Comparison of ENCODE assay signal across 1 cellular context in the genomic region with DNA sequence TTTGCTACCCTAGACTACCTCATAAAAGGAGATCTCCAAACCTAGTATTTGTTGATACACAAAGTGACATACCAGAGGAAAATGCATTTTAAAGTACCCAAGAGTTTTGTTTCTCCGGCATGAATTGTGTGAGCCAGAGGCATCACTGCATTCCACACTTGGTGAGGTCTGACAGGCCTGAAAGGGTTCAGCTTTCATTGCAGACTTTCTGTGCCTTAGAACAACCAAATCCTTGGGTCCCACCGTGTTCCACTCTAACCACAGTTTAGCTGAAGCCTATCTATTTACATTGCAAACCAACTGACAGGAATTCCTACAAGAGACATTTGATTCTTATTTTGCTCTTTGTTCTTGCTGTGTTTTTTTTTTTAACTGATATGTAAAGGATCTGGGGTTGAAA.
TF ChIP-seq lines count a peak whose summit lies in the region.

No MANE protein-coding gene starts in this region.

TF ChIP-seq in HCT116, 20 proteins besides CTCF, POLR2A, EP300 and RAD21 (continued from another document):
- TF ChIP-seq, protein P1, sequence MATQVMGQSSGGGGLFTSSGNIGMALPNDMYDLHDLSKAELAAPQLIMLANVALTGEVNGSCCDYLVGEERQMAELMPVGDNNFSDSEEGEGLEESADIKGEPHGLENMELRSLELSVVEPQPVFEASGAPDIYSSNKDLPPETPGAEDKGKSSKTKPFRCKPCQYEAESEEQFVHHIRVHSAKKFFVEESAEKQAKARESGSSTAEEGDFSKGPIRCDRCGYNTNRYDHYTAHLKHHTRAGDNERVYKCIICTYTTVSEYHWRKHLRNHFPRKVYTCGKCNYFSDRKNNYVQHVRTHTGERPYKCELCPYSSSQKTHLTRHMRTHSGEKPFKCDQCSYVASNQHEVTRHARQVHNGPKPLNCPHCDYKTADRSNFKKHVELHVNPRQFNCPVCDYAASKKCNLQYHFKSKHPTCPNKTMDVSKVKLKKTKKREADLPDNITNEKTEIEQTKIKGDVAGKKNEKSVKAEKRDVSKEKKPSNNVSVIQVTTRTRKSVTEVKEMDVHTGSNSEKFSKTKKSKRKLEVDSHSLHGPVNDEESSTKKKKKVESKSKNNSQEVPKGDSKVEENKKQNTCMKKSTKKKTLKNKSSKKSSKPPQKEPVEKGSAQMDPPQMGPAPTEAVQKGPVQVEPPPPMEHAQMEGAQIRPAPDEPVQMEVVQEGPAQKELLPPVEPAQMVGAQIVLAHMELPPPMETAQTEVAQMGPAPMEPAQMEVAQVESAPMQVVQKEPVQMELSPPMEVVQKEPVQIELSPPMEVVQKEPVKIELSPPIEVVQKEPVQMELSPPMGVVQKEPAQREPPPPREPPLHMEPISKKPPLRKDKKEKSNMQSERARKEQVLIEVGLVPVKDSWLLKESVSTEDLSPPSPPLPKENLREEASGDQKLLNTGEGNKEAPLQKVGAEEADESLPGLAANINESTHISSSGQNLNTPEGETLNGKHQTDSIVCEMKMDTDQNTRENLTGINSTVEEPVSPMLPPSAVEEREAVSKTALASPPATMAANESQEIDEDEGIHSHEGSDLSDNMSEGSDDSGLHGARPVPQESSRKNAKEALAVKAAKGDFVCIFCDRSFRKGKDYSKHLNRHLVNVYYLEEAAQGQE (IDR thresholded peaks at IDR 0.05; ENCODE audit: low read depth) = no peak
- no peak for TF ChIP-seq SIN3A (IDR thresholded peaks at IDR 0.05; ENCODE audit: low read depth)
- TF ChIP-seq, protein P2, sequence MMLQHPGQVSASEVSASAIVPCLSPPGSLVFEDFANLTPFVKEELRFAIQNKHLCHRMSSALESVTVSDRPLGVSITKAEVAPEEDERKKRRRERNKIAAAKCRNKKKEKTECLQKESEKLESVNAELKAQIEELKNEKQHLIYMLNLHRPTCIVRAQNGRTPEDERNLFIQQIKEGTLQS (IDR thresholded peaks at IDR 0.05) = no peak
- TF ChIP-seq EZH2phosphoT487 (IDR thresholded peaks at IDR 0.05; ENCODE audit: borderline replicate concordance) = no peak
- TF ChIP-seq ZFX (IDR thresholded peaks at IDR 0.05) = no peak
- TF ChIP-seq YY1 (IDR thresholded peaks at IDR 0.05; ENCODE audit: extremely low read depth, insufficient replicate concordance, low read depth, low read length) = no peak
- TF ChIP-seq CEBPB (IDR thresholded peaks at IDR 0.05; ENCODE audit: low read depth) = no peak
- no peak for TF ChIP-seq ZNF274 (IDR thresholded peaks at IDR 0.05; ENCODE audit: low read depth, low read length)
- TF ChIP-seq TCF7L2 (IDR thresholded peaks at IDR 0.05; ENCODE audit: borderline replicate concordance, extremely low read depth, insufficient read depth, insufficient read length) = no peak
- no peak for TF ChIP-seq JUND (IDR thresholded peaks at IDR 0.05)
- TF ChIP-seq FOSL1 (IDR thresholded peaks at IDR 0.05; ENCODE audit: low read depth) = no peak
- no peak for TF ChIP-seq ELF1 (IDR thresholded peaks at IDR 0.05; ENCODE audit: borderline replicate concordance, low read depth)
- no peak for TF ChIP-seq CBX3 (IDR thresholded peaks at IDR 0.05; ENCODE audit: low read depth)
- no peak for TF ChIP-seq MAX (IDR thresholded peaks at IDR 0.05)
- TF ChIP-seq SP1 (IDR thresholded peaks at IDR 0.05; ENCODE audit: low read depth) = no peak
- TF ChIP-seq, protein P3, sequence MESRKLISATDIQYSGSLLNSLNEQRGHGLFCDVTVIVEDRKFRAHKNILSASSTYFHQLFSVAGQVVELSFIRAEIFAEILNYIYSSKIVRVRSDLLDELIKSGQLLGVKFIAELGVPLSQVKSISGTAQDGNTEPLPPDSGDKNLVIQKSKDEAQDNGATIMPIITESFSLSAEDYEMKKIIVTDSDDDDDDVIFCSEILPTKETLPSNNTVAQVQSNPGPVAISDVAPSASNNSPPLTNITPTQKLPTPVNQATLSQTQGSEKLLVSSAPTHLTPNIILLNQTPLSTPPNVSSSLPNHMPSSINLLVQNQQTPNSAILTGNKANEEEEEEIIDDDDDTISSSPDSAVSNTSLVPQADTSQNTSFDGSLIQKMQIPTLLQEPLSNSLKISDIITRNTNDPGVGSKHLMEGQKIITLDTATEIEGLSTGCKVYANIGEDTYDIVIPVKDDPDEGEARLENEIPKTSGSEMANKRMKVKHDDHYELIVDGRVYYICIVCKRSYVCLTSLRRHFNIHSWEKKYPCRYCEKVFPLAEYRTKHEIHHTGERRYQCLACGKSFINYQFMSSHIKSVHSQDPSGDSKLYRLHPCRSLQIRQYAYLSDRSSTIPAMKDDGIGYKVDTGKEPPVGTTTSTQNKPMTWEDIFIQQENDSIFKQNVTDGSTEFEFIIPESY (IDR thresholded peaks at IDR 0.05; ENCODE audit: extremely low read depth, insufficient replicate concordance, low read length) = no peak
- no peak for TF ChIP-seq SRF (IDR thresholded peaks at IDR 0.05; ENCODE audit: low read depth)
- TF ChIP-seq EZH2 (IDR thresholded peaks at IDR 0.05) = no peak
